In the genomic region with DNA sequence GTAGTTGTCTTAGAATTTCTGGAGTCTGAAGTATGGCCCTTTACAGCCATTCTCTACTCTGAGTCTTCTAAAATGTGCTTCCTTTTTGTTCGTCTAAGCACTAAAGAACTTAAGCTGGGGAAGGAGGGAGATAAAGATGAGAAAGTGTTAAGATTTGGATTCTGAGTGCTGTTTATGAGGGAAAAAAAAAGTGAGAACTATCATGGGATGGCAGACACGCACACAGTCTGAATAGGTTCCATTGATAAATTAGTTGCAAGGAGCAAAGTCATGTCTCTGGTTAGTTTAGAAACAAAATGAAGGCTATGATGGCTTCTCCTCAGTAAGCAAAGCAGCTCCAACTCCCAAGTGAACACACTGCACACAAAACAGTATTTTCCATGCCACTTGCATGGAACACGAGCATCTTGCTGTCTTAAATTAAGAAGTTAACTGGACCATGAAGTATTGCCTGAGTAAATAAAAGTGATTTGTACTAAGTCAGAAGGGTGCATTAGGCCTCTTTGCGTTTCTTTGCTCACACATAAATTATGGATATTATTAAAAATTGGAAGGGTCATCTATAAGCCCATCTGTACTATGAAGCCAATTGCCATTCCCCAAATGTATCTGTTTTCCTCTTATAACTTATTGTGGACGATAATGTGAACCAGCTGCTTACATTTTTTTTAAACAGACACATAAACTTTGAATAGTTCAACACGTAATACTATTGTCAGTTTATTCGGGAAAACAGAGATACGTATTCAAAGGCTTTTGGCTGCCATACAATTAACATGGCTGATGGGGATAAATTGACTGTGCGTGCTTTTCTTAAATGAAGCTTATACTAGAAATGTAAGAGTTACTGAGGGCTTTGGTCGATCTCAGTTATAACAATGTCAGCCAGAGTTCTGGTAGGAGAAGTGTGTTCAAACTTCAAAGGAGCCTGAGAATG, we compare ENCODE assay signal across 23 cellular contexts.
A peak's percentile ranks its signal among the peaks of the same experiment; 100 is the strongest.
DNase-seq lines count a peak whose midpoint lies in the region; ATAC-seq and TF ChIP-seq lines count a peak whose summit lies in the region.
"Had no signal": no experiment of that assay in that cellular context is flagged by ENCODE, and none has a peak within 500 bp of the region (broad histone marks: within the 10 kb centered on the region; RNA-seq: fewer than 3 reads in every experiment).

No MANE protein-coding gene starts in this region.

- peak; percentile 46 for DNase-seq in AG09319 (ENCODE audit: extremely low read depth, low read depth)
- peak; percentile 11 for DNase-seq in HFF-Myc (ENCODE audit: extremely low read depth, low read depth)
- DNase-seq in left kidney (ENCODE audit: low read depth, low spot score) = peak; percentile 53
- DNase-seq in iPS-NIHi11 (ENCODE audit: low spot score) = no peak
- no peak for DNase-seq in CD8-positive, alpha-beta memory T cell
- DNase-seq in Peyer's patch = no peak
- DNase-seq: Calu3; CD4-positive, alpha-beta memory T cell; DMS153; GOT3; HCEC 1CT; MV-4-11; NCI-H1105 treated with DMSO at 0.1 percent for 48 hours; NCI-H2029 treated with DMSO at 0.1 percent for 48 hours; NCI-H526; PC-3; SHP77 treated with DMSO at 0.1 percent for 48 hours had no signal

- no peak for ATAC-seq in HG03521 (IDR thresholded peaks at IDR 0.05; ENCODE audit: unreplicated experiment)
- ATAC-seq: PC-3, SK-N-SH treated with all-trans-retinoic acid at 6 μM for 48 hours had no signal

- H3K36me3 Mint-ChIP-seq in brain = peaks cover 4% of the 10 kb centered on the region
- H3K36me3 Mint-ChIP-seq in CD8-positive, alpha-beta memory T cell = no peaks in the 10 kb centered on the region
- H3K36me3 Mint-ChIP-seq: CD4-positive, alpha-beta memory T cell; IgD-negative memory B cell had no signal

- H3K27ac Mint-ChIP-seq in brain = peak overlapping the region in 3 of 5 experiments; percentile 21 to 70 (median 43)
- H3K27ac Mint-ChIP-seq in CD8-positive, alpha-beta memory T cell = no peak overlapping the region
- H3K27ac Mint-ChIP-seq: CD4-positive, alpha-beta memory T cell; IgD-negative memory B cell had no signal

- TF ChIP-seq CTCF in AG09319 (IDR thresholded peaks at IDR 0.05; ENCODE audit: low read depth, low read length) = no peak
- no peak for TF ChIP-seq CTCF in HFF-Myc (IDR thresholded peaks at IDR 0.05; ENCODE audit: low read depth, low read length, missing control alignments)
- TF ChIP-seq CTCF in brain (conservative IDR thresholded peaks at IDR 0.05) = no peak
- TF ChIP-seq CTCF in Peyer's patch (IDR thresholded peaks at IDR 0.05) = no peak

- no peak overlapping the region for H3K27ac ChIP-seq in CD8-positive, alpha-beta memory T cell (ENCODE audit: low read depth, low read length)
- H3K27ac ChIP-seq in Peyer's patch = no peak overlapping the region
- H3K27ac ChIP-seq: BLaER1 treated with 17β-estradiol and CSF1 and Interleukin-3, amounts not matched to agents 10 nM and 100 nM; RWPE1 had no signal

- CTCF ChIA-PET in CD8-positive, alpha-beta memory T cell (lab: Charles Lee) = no interaction called here

- no peaks in the 10 kb centered on the region for H3K27me3 ChIP-seq in CD8-positive, alpha-beta memory T cell (ENCODE audit: insufficient read depth, low read length, poor library complexity, severe bottlenecking)
- no peaks in the 10 kb centered on the region for H3K27me3 ChIP-seq in Peyer's patch
- H3K27me3 ChIP-seq: BLaER1 treated with 17β-estradiol and CSF1 and Interleukin-3, amounts not matched to agents 10 nM and 100 nM had no signal

- POLR2A ChIA-PET in CD8-positive, alpha-beta memory T cell (lab: Charles Lee) = no interaction called here

- H3K4me3 Mint-ChIP-seq in brain = peak overlapping the region in 1 of 5 experiments; percentile 8
- no peak overlapping the region for H3K4me3 Mint-ChIP-seq in CD8-positive, alpha-beta memory T cell
- H3K4me3 Mint-ChIP-seq: CD4-positive, alpha-beta memory T cell; IgD-negative memory B cell had no signal

- H3K27me3 Mint-ChIP-seq in brain = peaks cover 5% of the 10 kb centered on the region
- peaks cover 0 to 9% of the 10 kb centered on the region in 2 donors for H3K27me3 Mint-ChIP-seq in CD8-positive, alpha-beta memory T cell
- H3K27me3 Mint-ChIP-seq: IgD-negative memory B cell had no signal

- H3K4me1 Mint-ChIP-seq in brain = peaks cover 19% of the 10 kb centered on the region
- no peaks in the 10 kb centered on the region for H3K4me1 Mint-ChIP-seq in CD8-positive, alpha-beta memory T cell
- H3K4me1 Mint-ChIP-seq: CD4-positive, alpha-beta memory T cell had no signal

- H3K4me3 ChIP-seq in HFF-Myc (replicated peaks; ENCODE audit: low read depth, low read length) (no peak overlapping the region), Peyer's patch (no peak overlapping the region)
- H3K4me3 ChIP-seq in CD8-positive, alpha-beta memory T cell (ENCODE audit: low read length) = no peak overlapping the region
- H3K4me3 ChIP-seq: BLaER1 treated with 17β-estradiol and CSF1 and Interleukin-3, amounts not matched to agents 10 nM and 100 nM had no signal

- H3K36me3 ChIP-seq in CD8-positive, alpha-beta memory T cell (ENCODE audit: insufficient read depth, low read length) = no peaks in the 10 kb centered on the region
- H3K36me3 ChIP-seq in Peyer's patch = no peaks in the 10 kb centered on the region
- H3K36me3 ChIP-seq: BLaER1 treated with 17β-estradiol and CSF1 and Interleukin-3, amounts not matched to agents 10 nM and 100 nM had no signal

- peaks cover 4 to 14% (median 10%) of the 10 kb centered on the region in 5 experiments for H3K9me3 Mint-ChIP-seq in brain
- H3K9me3 Mint-ChIP-seq in CD8-positive, alpha-beta memory T cell = peaks cover 0 to 5% (median under 1%) of the 10 kb centered on the region in 5 donors

- H3K9me3 ChIP-seq in CD8-positive, alpha-beta memory T cell (ENCODE audit: low read length) = no peaks in the 10 kb centered on the region
- H3K9me3 ChIP-seq in Peyer's patch = no peaks in the 10 kb centered on the region
- H3K9me3 ChIP-seq: BLaER1 treated with 17β-estradiol and CSF1 and Interleukin-3, amounts not matched to agents 10 nM and 100 nM had no signal

- TF ChIP-seq POLR2A in Peyer's patch (IDR thresholded peaks at IDR 0.05) = no peak

- H3K4me1 ChIP-seq in CD8-positive, alpha-beta memory T cell (ENCODE audit: insufficient read depth, low read length) = no peaks in the 10 kb centered on the region
- no peaks in the 10 kb centered on the region for H3K4me1 ChIP-seq in Peyer's patch
- H3K4me1 ChIP-seq: BLaER1 treated with 17β-estradiol and CSF1 and Interleukin-3, amounts not matched to agents 10 nM and 100 nM had no signal

Comparison
In these comparisons a context has a peak if more than half of its experiments do, and no peak if none do; other contexts are left out.
1. DNase-seq: peak in AG09319 (single experiment), HFF-Myc (single experiment) and left kidney (single experiment); none in iPS-NIHi11 (single experiment), CD8-positive, alpha-beta memory T cell (0 of 5) and Peyer's patch (0 of 3).
2. H3K27ac Mint-ChIP-seq: peak in brain (3 of 5); none in CD8-positive, alpha-beta memory T cell (0 of 8).